ENCODE assay signal across 26 cellular contexts in genomic region chr1:14958249-14959215, GRCh38.
"Had no signal": no experiment of that assay in that cellular context is flagged by ENCODE, and none has a peak within 500 bp of the region (broad histone marks: within the 10 kb centered on the region; RNA-seq: fewer than 3 reads in every experiment).

No MANE protein-coding gene starts in this region.

- H3K4me1 ChIP-seq: testis, transverse colon, uterus had no signal

- H3K4me3 Mint-ChIP-seq: activated CD4-positive, alpha-beta memory T cell treated with anti-CD3 and anti-CD28 coated beads, Interleukin-2, amount 10 ng/mL, durations not matched to agents 7 days and 5 days; activated CD4-positive, alpha-beta T cell treated with anti-CD3 and anti-CD28 coated beads, Interleukin-2, amount 10 ng/mL, durations not matched to agents 7 days and 5 days; activated T-cell treated with anti-CD3 and anti-CD28 coated beads, Interleukin-2, amount 50 U/mL, for 24 hours; activated T-helper 17 cell treated with anti-CD3 and anti-CD28 coated beads, Interleukin-2, amount 50 U/mL, for 72 hours; central memory CD8-positive, alpha-beta T cell; dendritic cell treated with granulocyte-macrophage colony-stimulating factor and Interleukin-4, amounts not matched to agents 40 ng/mL and 50 ng/mL, for 4 days; mesothelial cell of epicardium; naive B cell; neural crest cell; T-helper 17 cell had no signal

- H3K4me3 ChIP-seq: esophagus squamous epithelium, left ventricle myocardium inferior, right atrium auricular region, testis, transverse colon, uterus had no signal

- H3K27ac ChIP-seq: esophagus squamous epithelium, left ventricle myocardium inferior, right atrium auricular region, testis, transverse colon, uterus had no signal

- H3K4me1 Mint-ChIP-seq: activated CD4-positive, alpha-beta memory T cell treated with anti-CD3 and anti-CD28 coated beads, Interleukin-2, amount 10 ng/mL, durations not matched to agents 7 days and 5 days; activated CD4-positive, alpha-beta T cell treated with anti-CD3 and anti-CD28 coated beads, Interleukin-2, amount 10 ng/mL, durations not matched to agents 7 days and 5 days; activated T-helper 17 cell treated with anti-CD3 and anti-CD28 coated beads, Interleukin-2, amount 50 U/mL, for 72 hours; central memory CD8-positive, alpha-beta T cell; naive B cell; neural crest cell; T-helper 17 cell had no signal

- ATAC-seq: activated T-helper 17 cell treated with anti-CD3 and anti-CD28 coated beads, Interleukin-2, amount 50 U/mL, for 72 hours; stimulated activated naive CD8-positive, alpha-beta T cell treated with anti-CD3 and anti-CD28 coated beads, Interleukin-15, Interleukin-2, amounts not matched to agents 100 U/mL and 50 U/mL, for 24 hours; T-helper 17 cell had no signal

- H3K9me3 Mint-ChIP-seq: activated CD4-positive, alpha-beta memory T cell treated with anti-CD3 and anti-CD28 coated beads, Interleukin-2, amount 10 ng/mL, durations not matched to agents 7 days and 5 days; activated CD4-positive, alpha-beta T cell treated with anti-CD3 and anti-CD28 coated beads, Interleukin-2, amount 10 ng/mL, durations not matched to agents 7 days and 5 days; activated T-cell treated with anti-CD3 and anti-CD28 coated beads, Interleukin-2, amount 50 U/mL, for 24 hours; activated T-helper 17 cell treated with anti-CD3 and anti-CD28 coated beads, Interleukin-2, amount 50 U/mL, for 72 hours; central memory CD8-positive, alpha-beta T cell; dendritic cell treated with granulocyte-macrophage colony-stimulating factor and Interleukin-4, amounts not matched to agents 40 ng/mL and 50 ng/mL, for 4 days; mesothelial cell of epicardium; neural crest cell had no signal

- H3K36me3 Mint-ChIP-seq: naive B cell had no signal

- H3K9me3 ChIP-seq: testis, transverse colon, uterus had no signal

- H3K27ac Mint-ChIP-seq: activated CD4-positive, alpha-beta memory T cell treated with anti-CD3 and anti-CD28 coated beads, Interleukin-2, amount 10 ng/mL, durations not matched to agents 7 days and 5 days; activated CD4-positive, alpha-beta T cell treated with anti-CD3 and anti-CD28 coated beads, Interleukin-2, amount 10 ng/mL, durations not matched to agents 7 days and 5 days; activated T-cell treated with anti-CD3 and anti-CD28 coated beads, Interleukin-2, amount 50 U/mL, for 24 hours; activated T-helper 17 cell treated with anti-CD3 and anti-CD28 coated beads, Interleukin-2, amount 50 U/mL, for 72 hours; dendritic cell treated with granulocyte-macrophage colony-stimulating factor and Interleukin-4, amounts not matched to agents 40 ng/mL and 50 ng/mL, for 4 days; naive B cell; T-helper 17 cell had no signal

- DNase-seq: activated CD4-positive, alpha-beta memory T cell treated with anti-CD3 and anti-CD28 coated beads, Interleukin-2, amount 10 ng/mL, durations not matched to agents 7 days and 5 days; activated CD4-positive, alpha-beta T cell treated with anti-CD3 and anti-CD28 coated beads for 1 hour; activated CD4-positive, alpha-beta T cell treated with anti-CD3 and anti-CD28 coated beads, Interleukin-2, amount 10 ng/mL, durations not matched to agents 7 days and 5 days; activated CD8-positive, alpha-beta memory T cell treated with anti-CD3 and anti-CD28 coated beads, Interleukin-2, amount 50 U/mL, for 48 hours; activated gamma-delta T cell treated with Interleukin-2 at 50 U/mL for 16 hours; activated naive CD4-positive, alpha-beta T cell treated with anti-CD3 and anti-CD28 coated beads, Interleukin-2, amount 50 U/mL, for 16 hours; activated T-cell treated with anti-CD3 and anti-CD28 coated beads, Interleukin-2, amount 50 U/mL, for 24 hours; amniotic stem cell; esophagus squamous epithelium; foreskin melanocyte; left ventricle myocardium inferior; mammary epithelial cell; naive B cell; stimulated activated CD4-positive, alpha-beta T cell treated with anti-CD3 and anti-CD28 coated beads, Interleukin-2, amount 100 ng/mL, for 48 hours; stimulated activated naive CD8-positive, alpha-beta T cell treated with anti-CD3 and anti-CD28 coated beads, Interleukin-15, Interleukin-2, amounts not matched to agents 100 U/mL and 50 U/mL, for 24 hours; T-helper 17 cell; T1000; testis; transverse colon; uterus had no signal

- H3K36me3 ChIP-seq: right atrium auricular region, transverse colon, uterus had no signal

- H3K27me3 ChIP-seq: esophagus squamous epithelium, right atrium auricular region, testis, transverse colon, uterus had no signal

- H3K27me3 Mint-ChIP-seq: activated CD4-positive, alpha-beta memory T cell treated with anti-CD3 and anti-CD28 coated beads, Interleukin-2, amount 10 ng/mL, durations not matched to agents 7 days and 5 days; activated CD4-positive, alpha-beta T cell treated with anti-CD3 and anti-CD28 coated beads, Interleukin-2, amount 10 ng/mL, durations not matched to agents 7 days and 5 days; activated T-cell treated with anti-CD3 and anti-CD28 coated beads, Interleukin-2, amount 50 U/mL, for 24 hours; activated T-helper 17 cell treated with anti-CD3 and anti-CD28 coated beads, Interleukin-2, amount 50 U/mL, for 72 hours; dendritic cell treated with granulocyte-macrophage colony-stimulating factor and Interleukin-4, amounts not matched to agents 40 ng/mL and 50 ng/mL, for 4 days; naive B cell had no signal
